1 cellular context compared by ENCODE assay signal in genomic region chr1:201536542-201536941, GRCh38.
A peak's percentile ranks its signal among the peaks of the same experiment; 100 is the strongest.
TF ChIP-seq lines count a peak whose summit lies in the region.

No MANE protein-coding gene starts in this region.

TF ChIP-seq in IMR-90, 13 proteins besides CTCF, POLR2A, EP300 and RAD21:
- no peak for TF ChIP-seq BHLHE40 (IDR thresholded peaks at IDR 0.05; ENCODE audit: low read depth, low read length)
- TF ChIP-seq RCOR1 (IDR thresholded peaks at IDR 0.05; ENCODE audit: insufficient replicate concordance, low read length): no peak
- no peak for TF ChIP-seq NFE2L2 (IDR thresholded peaks at IDR 0.05; ENCODE audit: low read depth, low read length)
- 0 out of 2 replicates have a peak, but pooled peaks have one; percentile 12 for TF ChIP-seq CEBPB (IDR thresholded peaks at IDR 0.05; ENCODE audit: low read depth, low read length)
- TF ChIP-seq RFX5 (IDR thresholded peaks at IDR 0.05; ENCODE audit: low read depth, low read length): no peak
- TF ChIP-seq MXI1 (IDR thresholded peaks at IDR 0.05; ENCODE audit: borderline replicate concordance, low read depth, low read length): no peak
- no peak for TF ChIP-seq MAZ (IDR thresholded peaks at IDR 0.05; ENCODE audit: borderline replicate concordance, low read depth, low read length)
- no peak for TF ChIP-seq USF2 (IDR thresholded peaks at IDR 0.05; ENCODE audit: low read depth, low read length)
- 0 out of 2 replicates have a peak, but pooled peaks have one; percentile 22 for TF ChIP-seq MAFK (IDR thresholded peaks at IDR 0.05; ENCODE audit: low read depth, low read length)
- TF ChIP-seq CHD1 (IDR thresholded peaks at IDR 0.05; ENCODE audit: low read depth, low read length): no peak
- peak; percentile 71 for TF ChIP-seq FOS (IDR thresholded peaks at IDR 0.05; ENCODE audit: low read depth, low read length)
- no peak for TF ChIP-seq SMC3 (IDR thresholded peaks at IDR 0.05; ENCODE audit: low read depth, low read length)
- no peak for TF ChIP-seq ELK1 (IDR thresholded peaks at IDR 0.05; ENCODE audit: borderline replicate concordance, low read depth, low read length)
